Comparison of ENCODE assay signal across 1 cellular context in genomic region chr7:104963991-104964385, GRCh38.
TF ChIP-seq lines count a peak whose summit lies in the region.

No MANE protein-coding gene starts in this region.

TF ChIP-seq in K562, 482 proteins besides CTCF, POLR2A, EP300 and RAD21 (continued from another document and continues in another):
- TF ChIP-seq, protein P1, sequence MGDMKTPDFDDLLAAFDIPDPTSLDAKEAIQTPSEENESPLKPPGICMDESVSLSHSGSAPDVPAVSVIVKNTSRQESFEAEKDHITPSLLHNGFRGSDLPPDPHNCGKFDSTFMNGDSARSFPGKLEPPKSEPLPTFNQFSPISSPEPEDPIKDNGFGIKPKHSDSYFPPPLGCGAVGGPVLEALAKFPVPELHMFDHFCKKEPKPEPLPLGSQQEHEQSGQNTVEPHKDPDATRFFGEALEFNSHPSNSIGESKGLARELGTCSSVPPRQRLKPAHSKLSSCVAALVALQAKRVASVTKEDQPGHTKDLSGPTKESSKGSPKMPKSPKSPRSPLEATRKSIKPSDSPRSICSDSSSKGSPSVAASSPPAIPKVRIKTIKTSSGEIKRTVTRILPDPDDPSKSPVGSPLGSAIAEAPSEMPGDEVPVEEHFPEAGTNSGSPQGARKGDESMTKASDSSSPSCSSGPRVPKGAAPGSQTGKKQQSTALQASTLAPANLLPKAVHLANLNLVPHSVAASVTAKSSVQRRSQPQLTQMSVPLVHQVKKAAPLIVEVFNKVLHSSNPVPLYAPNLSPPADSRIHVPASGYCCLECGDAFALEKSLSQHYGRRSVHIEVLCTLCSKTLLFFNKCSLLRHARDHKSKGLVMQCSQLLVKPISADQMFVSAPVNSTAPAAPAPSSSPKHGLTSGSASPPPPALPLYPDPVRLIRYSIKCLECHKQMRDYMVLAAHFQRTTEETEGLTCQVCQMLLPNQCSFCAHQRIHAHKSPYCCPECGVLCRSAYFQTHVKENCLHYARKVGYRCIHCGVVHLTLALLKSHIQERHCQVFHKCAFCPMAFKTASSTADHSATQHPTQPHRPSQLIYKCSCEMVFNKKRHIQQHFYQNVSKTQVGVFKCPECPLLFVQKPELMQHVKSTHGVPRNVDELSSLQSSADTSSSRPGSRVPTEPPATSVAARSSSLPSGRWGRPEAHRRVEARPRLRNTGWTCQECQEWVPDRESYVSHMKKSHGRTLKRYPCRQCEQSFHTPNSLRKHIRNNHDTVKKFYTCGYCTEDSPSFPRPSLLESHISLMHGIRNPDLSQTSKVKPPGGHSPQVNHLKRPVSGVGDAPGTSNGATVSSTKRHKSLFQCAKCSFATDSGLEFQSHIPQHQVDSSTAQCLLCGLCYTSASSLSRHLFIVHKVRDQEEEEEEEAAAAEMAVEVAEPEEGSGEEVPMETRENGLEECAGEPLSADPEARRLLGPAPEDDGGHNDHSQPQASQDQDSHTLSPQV (IDR thresholded peaks at IDR 0.05): peak; percentile 99
- TF ChIP-seq, protein P2, sequence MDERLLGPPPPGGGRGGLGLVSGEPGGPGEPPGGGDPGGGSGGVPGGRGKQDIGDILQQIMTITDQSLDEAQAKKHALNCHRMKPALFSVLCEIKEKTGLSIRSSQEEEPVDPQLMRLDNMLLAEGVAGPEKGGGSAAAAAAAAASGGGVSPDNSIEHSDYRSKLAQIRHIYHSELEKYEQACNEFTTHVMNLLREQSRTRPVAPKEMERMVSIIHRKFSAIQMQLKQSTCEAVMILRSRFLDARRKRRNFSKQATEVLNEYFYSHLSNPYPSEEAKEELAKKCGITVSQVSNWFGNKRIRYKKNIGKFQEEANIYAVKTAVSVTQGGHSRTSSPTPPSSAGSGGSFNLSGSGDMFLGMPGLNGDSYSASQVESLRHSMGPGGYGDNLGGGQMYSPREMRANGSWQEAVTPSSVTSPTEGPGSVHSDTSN (CRISPR knock-in tag; IDR thresholded peaks at IDR 0.05; ENCODE audit: low read depth): no peak
- TF ChIP-seq, protein P2 (tag; conservative IDR thresholded peaks at IDR 0.05; ENCODE audit: low read depth): peak; percentile 65
- TF ChIP-seq DPF2 (IDR thresholded peaks at IDR 0.05) (0 out of 2 replicates have a peak, but pooled peaks have one; percentile 16), ILF3 (IDR thresholded peaks at IDR 0.05; ENCODE audit: borderline replicate concordance) (no peak), MEIS2 (IDR thresholded peaks at IDR 0.05; ENCODE audit: partially characterized antibody) (no peak), TEAD2 (tag; IDR thresholded peaks at IDR 0.05) (peak; percentile 96), JUND (IDR thresholded peaks at IDR 0.05; ENCODE audit: borderline replicate concordance, low read depth, low read length) (no peak), JUND (tag; IDR thresholded peaks at IDR 0.05; ENCODE audit: borderline replicate concordance, low read depth, low read length) (peak; percentile 74; the same call in 2 of the 3 replicates), HINFP (tag; conservative IDR thresholded peaks at IDR 0.05; ENCODE audit: low read depth) (peak; percentile 86), PTBP1 (IDR thresholded peaks at IDR 0.05; ENCODE audit: low read depth, low read length) (no peak), ZNF780A (CRISPR knock-in tag; IDR thresholded peaks at IDR 0.05) (no peak), CBX3 (IDR thresholded peaks at IDR 0.05; ENCODE audit: borderline replicate concordance in 1 of 2, low read length in 2 of 2) (peak in 1 of 2 experiments; percentile 68; a peak in 1 of 3 replicates), JUNB (CRISPR knock-in tag; conservative IDR thresholded peaks at IDR 0.05) (no peak), ARID1B (IDR thresholded peaks at IDR 0.05) (peak; percentile 23), SOX6 (IDR thresholded peaks at IDR 0.05) (peak; percentile 79), U2AF1 (optimal IDR thresholded peaks at IDR 0.05; ENCODE audit: low read depth, low read length) (no peak), MYNN (IDR thresholded peaks at IDR 0.05) (no peak), MYNN (CRISPR knock-in tag; IDR thresholded peaks at IDR 0.05) (no peak), ZNF740 (CRISPR knock-in tag; IDR thresholded peaks at IDR 0.05) (no peak), ZNF740 (tag; IDR thresholded peaks at IDR 0.05) (peak in 1 of 2 experiments; percentile 89; a peak in 2 of 4 replicates), ZNF785 (CRISPR knock-in tag; IDR thresholded peaks at IDR 0.05) (no peak), ZNF76 (CRISPR knock-in tag; IDR thresholded peaks at IDR 0.05; ENCODE audit: borderline replicate concordance) (0 out of 2 replicates have a peak, but pooled peaks have one; percentile 72), YY1 (IDR thresholded peaks at IDR 0.05; ENCODE audit: borderline replicate concordance in 1 of 3, control insufficient read depth in 1 of 3, extremely low read depth in 1 of 3, insufficient read depth in 3 of 3, insufficient read length in 1 of 3, insufficient replicate concordance in 2 of 3, low read depth in 1 of 3, low read length in 2 of 3) (peak in 1 of 3 experiments; percentile 36), NFRKB (IDR thresholded peaks at IDR 0.05; ENCODE audit: low read depth) (0 out of 2 replicates have a peak, but pooled peaks have one; percentile 35), CHD4 (IDR thresholded peaks at IDR 0.05; ENCODE audit: insufficient read depth, insufficient replicate concordance, low read depth, low read length, poor library complexity, severe bottlenecking) (no peak), GTF2E2 (tag; IDR thresholded peaks at IDR 0.05) (no peak), NFE2 (IDR thresholded peaks at IDR 0.05; ENCODE audit: low read depth) (peak; percentile 96), MAFK (IDR thresholded peaks at IDR 0.05; ENCODE audit: low read length) (peak; percentile 86), NELFE (IDR thresholded peaks at IDR 0.05; ENCODE audit: insufficient read depth, insufficient read length) (no peak)
- TF ChIP-seq, protein P3, sequence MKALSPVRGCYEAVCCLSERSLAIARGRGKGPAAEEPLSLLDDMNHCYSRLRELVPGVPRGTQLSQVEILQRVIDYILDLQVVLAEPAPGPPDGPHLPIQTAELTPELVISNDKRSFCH (CRISPR knock-in tag; IDR thresholded peaks at IDR 0.05): 0 out of 2 replicates have a peak, but pooled peaks have one; percentile 66
- TF ChIP-seq, protein P3 (tag; IDR thresholded peaks at IDR 0.05): peak; percentile 87
- TF ChIP-seq, protein P4, sequence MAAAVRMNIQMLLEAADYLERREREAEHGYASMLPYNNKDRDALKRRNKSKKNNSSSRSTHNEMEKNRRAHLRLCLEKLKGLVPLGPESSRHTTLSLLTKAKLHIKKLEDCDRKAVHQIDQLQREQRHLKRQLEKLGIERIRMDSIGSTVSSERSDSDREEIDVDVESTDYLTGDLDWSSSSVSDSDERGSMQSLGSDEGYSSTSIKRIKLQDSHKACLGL (CRISPR knock-in tag; IDR thresholded peaks at IDR 0.05; ENCODE audit: borderline replicate concordance, poor library complexity, severe bottlenecking): peak; percentile 58
- TF ChIP-seq, protein P5, sequence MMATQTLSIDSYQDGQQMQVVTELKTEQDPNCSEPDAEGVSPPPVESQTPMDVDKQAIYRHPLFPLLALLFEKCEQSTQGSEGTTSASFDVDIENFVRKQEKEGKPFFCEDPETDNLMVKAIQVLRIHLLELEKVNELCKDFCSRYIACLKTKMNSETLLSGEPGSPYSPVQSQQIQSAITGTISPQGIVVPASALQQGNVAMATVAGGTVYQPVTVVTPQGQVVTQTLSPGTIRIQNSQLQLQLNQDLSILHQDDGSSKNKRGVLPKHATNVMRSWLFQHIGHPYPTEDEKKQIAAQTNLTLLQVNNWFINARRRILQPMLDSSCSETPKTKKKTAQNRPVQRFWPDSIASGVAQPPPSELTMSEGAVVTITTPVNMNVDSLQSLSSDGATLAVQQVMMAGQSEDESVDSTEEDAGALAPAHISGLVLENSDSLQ (IDR thresholded peaks at IDR 0.05): no peak
- TF ChIP-seq, protein P6, sequence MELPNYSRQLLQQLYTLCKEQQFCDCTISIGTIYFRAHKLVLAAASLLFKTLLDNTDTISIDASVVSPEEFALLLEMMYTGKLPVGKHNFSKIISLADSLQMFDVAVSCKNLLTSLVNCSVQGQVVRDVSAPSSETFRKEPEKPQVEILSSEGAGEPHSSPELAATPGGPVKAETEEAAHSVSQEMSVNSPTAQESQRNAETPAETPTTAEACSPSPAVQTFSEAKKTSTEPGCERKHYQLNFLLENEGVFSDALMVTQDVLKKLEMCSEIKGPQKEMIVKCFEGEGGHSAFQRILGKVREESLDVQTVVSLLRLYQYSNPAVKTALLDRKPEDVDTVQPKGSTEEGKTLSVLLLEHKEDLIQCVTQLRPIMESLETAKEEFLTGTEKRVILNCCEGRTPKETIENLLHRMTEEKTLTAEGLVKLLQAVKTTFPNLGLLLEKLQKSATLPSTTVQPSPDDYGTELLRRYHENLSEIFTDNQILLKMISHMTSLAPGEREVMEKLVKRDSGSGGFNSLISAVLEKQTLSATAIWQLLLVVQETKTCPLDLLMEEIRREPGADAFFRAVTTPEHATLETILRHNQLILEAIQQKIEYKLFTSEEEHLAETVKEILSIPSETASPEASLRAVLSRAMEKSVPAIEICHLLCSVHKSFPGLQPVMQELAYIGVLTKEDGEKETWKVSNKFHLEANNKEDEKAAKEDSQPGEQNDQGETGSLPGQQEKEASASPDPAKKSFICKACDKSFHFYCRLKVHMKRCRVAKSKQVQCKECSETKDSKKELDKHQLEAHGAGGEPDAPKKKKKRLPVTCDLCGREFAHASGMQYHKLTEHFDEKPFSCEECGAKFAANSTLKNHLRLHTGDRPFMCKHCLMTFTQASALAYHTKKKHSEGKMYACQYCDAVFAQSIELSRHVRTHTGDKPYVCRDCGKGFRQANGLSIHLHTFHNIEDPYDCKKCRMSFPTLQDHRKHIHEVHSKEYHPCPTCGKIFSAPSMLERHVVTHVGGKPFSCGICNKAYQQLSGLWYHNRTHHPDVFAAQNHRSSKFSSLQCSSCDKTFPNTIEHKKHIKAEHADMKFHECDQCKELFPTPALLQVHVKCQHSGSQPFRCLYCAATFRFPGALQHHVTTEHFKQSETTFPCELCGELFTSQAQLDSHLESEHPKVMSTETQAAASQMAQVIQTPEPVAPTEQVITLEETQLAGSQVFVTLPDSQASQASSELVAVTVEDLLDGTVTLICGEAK (IDR thresholded peaks at IDR 0.05): 0 out of 2 replicates have a peak, but pooled peaks have one; percentile 15
- TF ChIP-seq, protein P6 (CRISPR knock-in tag; IDR thresholded peaks at IDR 0.05): no peak
- TF ChIP-seq, protein P7, sequence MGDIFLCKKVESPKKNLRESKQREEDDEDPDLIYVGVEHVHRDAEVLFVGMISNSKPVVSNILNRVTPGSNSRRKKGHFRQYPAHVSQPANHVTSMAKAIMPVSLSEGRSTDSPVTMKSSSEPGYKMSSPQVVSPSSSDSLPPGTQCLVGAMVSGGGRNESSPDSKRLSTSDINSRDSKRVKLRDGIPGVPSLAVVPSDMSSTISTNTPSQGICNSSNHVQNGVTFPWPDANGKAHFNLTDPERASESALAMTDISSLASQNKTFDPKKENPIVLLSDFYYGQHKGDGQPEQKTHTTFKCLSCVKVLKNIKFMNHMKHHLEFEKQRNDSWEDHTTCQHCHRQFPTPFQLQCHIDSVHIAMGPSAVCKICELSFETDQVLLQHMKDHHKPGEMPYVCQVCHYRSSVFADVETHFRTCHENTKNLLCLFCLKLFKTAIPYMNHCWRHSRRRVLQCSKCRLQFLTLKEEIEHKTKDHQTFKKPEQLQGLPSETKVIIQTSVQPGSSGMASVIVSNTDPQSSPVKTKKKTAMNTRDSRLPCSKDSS (IDR thresholded peaks at IDR 0.05; ENCODE audit: low read depth, partially characterized antibody): no peak
